ENCODE assay signal across 26 cellular contexts in the genomic region with DNA sequence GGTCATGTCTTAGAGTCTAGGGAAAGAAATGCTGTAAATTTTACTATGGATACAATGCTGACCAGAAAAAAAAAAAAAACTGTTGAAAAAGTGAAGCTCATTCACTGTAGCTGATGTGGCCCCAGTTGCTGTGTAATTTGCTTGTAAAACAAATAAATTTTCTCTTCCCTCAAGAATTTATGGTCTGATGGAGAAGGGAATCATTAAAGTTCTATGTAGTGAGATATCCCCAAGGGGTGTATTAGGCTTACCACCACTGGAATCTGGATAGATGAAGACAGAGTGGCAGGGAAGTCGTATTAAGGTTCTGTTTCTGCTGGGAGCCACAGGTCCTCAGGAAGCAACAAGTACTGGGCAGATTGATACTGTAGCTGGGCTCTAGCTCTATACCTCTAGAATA.
DNase-seq lines count a peak whose midpoint lies in the region; ATAC-seq and TF ChIP-seq lines count a peak whose summit lies in the region.
"Had no signal": no experiment of that assay in that cellular context is flagged by ENCODE, and none has a peak within 500 bp of the region (broad histone marks: within the 10 kb centered on the region; RNA-seq: fewer than 3 reads in every experiment).

No MANE protein-coding gene starts in this region.

- H3K27me3 Mint-ChIP-seq in stimulated activated naive CD8-positive, alpha-beta T cell treated with anti-CD3 and anti-CD28 coated beads, Interleukin-15, amount 100 ng/mL, for 72 hours = no peaks in the 10 kb centered on the region
- H3K27me3 Mint-ChIP-seq: B cell, IgD-negative memory B cell had no signal

- H3K36me3 ChIP-seq in ascending aorta (no peaks in the 10 kb centered on the region), osteoblast (ENCODE audit: insufficient read depth, low read length) (no peaks in the 10 kb centered on the region)
- H3K36me3 ChIP-seq: SJCRH30 had no signal

- H3K4me1 ChIP-seq in ascending aorta (no peaks in the 10 kb centered on the region), osteoblast (ENCODE audit: insufficient read depth, low read length) (peaks cover 11% of the 10 kb centered on the region)

- no peaks in the 10 kb centered on the region for H3K79me2 ChIP-seq in osteoblast (ENCODE audit: insufficient read depth, low read length)

- peaks cover 0 to 10% of the 10 kb centered on the region in 2 donors for H3K9me3 Mint-ChIP-seq in stimulated activated naive CD8-positive, alpha-beta T cell treated with anti-CD3 and anti-CD28 coated beads, Interleukin-15, amount 100 ng/mL, for 72 hours

- H3K4me1 Mint-ChIP-seq in stimulated activated naive CD8-positive, alpha-beta T cell treated with anti-CD3 and anti-CD28 coated beads, Interleukin-15, amount 100 ng/mL, for 72 hours = no peaks in the 10 kb centered on the region
- H3K4me1 Mint-ChIP-seq: B cell, IgD-negative memory B cell had no signal

- intact Hi-C loops in ascending aorta (cut with DNase I) = no loop called here

- peak; percentile 62 for DNase-seq in AG09309 (ENCODE audit: low read depth)
- DNase-seq in GM04503 (ENCODE audit: low read depth) = peak; percentile 55
- no peak for DNase-seq in ascending aorta (ENCODE audit: low spot score in 2 of 2)
- no peak for DNase-seq in osteoblast (ENCODE audit: insufficient read length, low spot score, missing footprints)
- no peak for DNase-seq in SK-N-DZ (ENCODE audit: low spot score)
- no peak for DNase-seq in GDM1 (lab: John Stamatoyannopoulos, UW)
- no peak for DNase-seq in stimulated activated naive CD8-positive, alpha-beta T cell treated with anti-CD3 and anti-CD28 coated beads, Interleukin-15, amount 100 ng/mL, for 72 hours
- DNase-seq: Calu3; DMS79 treated with DMSO at 0.1 percent for 48 hours; GM23248; H7; NCI-H1048; NCI-H1417; NCI-H1694; NCI-H2029 treated with DMSO at 0.1 percent for 48 hours; NCI-H446 treated with DMSO at 0.1 percent for 48 hours; NCI-H526; NCI-H82; NK-92 treated with Interleukin-12 subunit alpha and Interleukin-12 subunit beta, amount 100 ng/mL, for 24 hours; PC-3; SJCRH30 had no signal

- no peak for ATAC-seq in stimulated activated naive CD8-positive, alpha-beta T cell treated with anti-CD3 and anti-CD28 coated beads, Interleukin-15, amount 100 ng/mL, for 72 hours
- ATAC-seq in GM21619 (IDR thresholded peaks at IDR 0.05; ENCODE audit: unreplicated experiment) = no peak
- ATAC-seq: PC-3, Right ventricle myocardium inferior had no signal

- TF ChIP-seq CTCF in AG09309 (IDR thresholded peaks at IDR 0.05; ENCODE audit: control insufficient read depth, insufficient read depth, low read depth, low read length, missing control alignments) (no peak), ascending aorta (IDR thresholded peaks at IDR 0.05) (no peak), osteoblast (IDR thresholded peaks at IDR 0.05; ENCODE audit: extremely low read depth, low read depth, low read length) (no peak)

- H3K4me3 ChIP-seq in AG09309 (ENCODE audit: control insufficient read depth, low read depth, low read length) = no peak overlapping the region
- no peak overlapping the region for H3K4me3 ChIP-seq in ascending aorta
- no peak overlapping the region for H3K4me3 ChIP-seq in osteoblast (ENCODE audit: insufficient read depth, low read length)
- H3K4me3 ChIP-seq: GM23248, SJCRH30 had no signal

- no peak overlapping the region for H3K4me2 ChIP-seq in osteoblast (ENCODE audit: insufficient read depth, low read length)
- H3K4me2 ChIP-seq: KMS-11 had no signal

- no peaks in the 10 kb centered on the region for H4K20me1 ChIP-seq in osteoblast (ENCODE audit: insufficient read depth, low read length)

- no peak overlapping the region for H2AFZ ChIP-seq in osteoblast (ENCODE audit: low read length)
- H2AFZ ChIP-seq: GM23248 had no signal

- H3K9me3 ChIP-seq in ascending aorta = peaks cover 0 to 16% of the 10 kb centered on the region in 2 donors
- H3K9me3 ChIP-seq in osteoblast (ENCODE audit: low read depth, low read length) = no peaks in the 10 kb centered on the region

- H3K27me3 ChIP-seq in ascending aorta = no peaks in the 10 kb centered on the region
- no peaks in the 10 kb centered on the region for H3K27me3 ChIP-seq in osteoblast (ENCODE audit: insufficient read depth, low read length)
- H3K27me3 ChIP-seq: SJCRH30 had no signal

- no peak overlapping the region for H3K27ac Mint-ChIP-seq in stimulated activated naive CD8-positive, alpha-beta T cell treated with anti-CD3 and anti-CD28 coated beads, Interleukin-15, amount 100 ng/mL, for 72 hours
- H3K27ac Mint-ChIP-seq: B cell, IgD-negative memory B cell had no signal

- H3K27ac ChIP-seq in ascending aorta (peak overlapping the region; percentile 17 to 20), osteoblast (ENCODE audit: low read depth, low read length) (peak overlapping the region; percentile 63)
- H3K27ac ChIP-seq: GM23248, KMS-11, SJCRH30 had no signal

- no peak overlapping the region for H3K4me3 Mint-ChIP-seq in stimulated activated naive CD8-positive, alpha-beta T cell treated with anti-CD3 and anti-CD28 coated beads, Interleukin-15, amount 100 ng/mL, for 72 hours
- H3K4me3 Mint-ChIP-seq: B cell, IgD-negative memory B cell had no signal

Comparison
In these comparisons a context has a peak if more than half of its experiments do, and no peak if none do; other contexts are left out.
1. DNase-seq: peak in AG09309 (single experiment) and GM04503 (single experiment); none in ascending aorta (0 of 2), osteoblast (single experiment), SK-N-DZ (single experiment), GDM1 (single experiment) and stimulated activated naive CD8-positive, alpha-beta T cell treated with anti-CD3 and anti-CD28 coated beads, Interleukin-15, amount 100 ng/mL, for 72 hours (0 of 2).